1 cellular context compared by ENCODE assay signal in the genomic region with DNA sequence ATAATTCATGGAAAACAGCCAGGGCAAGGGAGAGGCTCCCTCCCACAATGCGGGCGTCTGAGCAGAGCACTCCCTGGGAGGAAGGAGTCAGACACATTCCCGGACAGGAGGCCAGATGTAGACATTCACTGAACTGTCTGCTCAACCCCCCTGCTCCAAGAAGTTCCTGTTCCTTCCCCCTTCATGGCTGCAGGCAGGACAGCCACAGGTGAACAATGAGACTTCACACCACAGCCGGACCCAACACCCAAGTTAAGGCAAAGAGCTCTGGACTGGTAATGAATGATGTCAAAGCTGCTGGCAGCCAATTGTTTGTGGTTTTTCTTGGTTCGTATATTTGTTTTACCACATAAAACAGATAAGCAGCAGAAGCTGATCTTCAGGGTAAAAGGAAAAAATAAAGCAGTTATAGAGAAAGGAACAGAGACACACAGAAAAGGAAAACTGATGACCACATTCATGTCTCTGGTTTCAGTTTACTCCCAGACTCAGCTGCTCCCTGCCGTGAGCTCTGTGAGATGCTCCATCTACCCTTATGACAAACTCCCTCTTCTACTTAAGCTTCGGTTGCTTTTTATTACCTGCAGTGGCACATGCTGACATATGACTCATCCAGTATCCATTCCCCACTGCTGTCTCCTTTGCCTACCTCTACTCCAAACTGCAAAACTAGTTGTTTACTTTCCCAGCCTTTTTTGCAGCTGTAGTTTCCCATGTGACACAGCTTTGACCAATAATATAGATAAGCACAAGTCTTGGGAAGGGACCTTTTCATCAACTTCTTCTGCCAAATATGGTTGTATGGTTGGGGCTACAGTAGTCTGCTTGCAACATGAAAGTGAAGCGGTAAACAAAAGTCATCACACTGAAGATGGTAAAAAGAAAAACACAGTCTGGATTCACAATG.
TF ChIP-seq lines count a peak whose summit lies in the region.

No MANE protein-coding gene starts in this region.

TF ChIP-seq in K562, 482 proteins besides CTCF, POLR2A, EP300 and RAD21:
- TF ChIP-seq PRMT5 (CRISPR knock-in tag; IDR thresholded peaks at IDR 0.05) (no peak), CCNT2 (IDR thresholded peaks at IDR 0.05; ENCODE audit: borderline replicate concordance, extremely low read depth, insufficient read length, low read depth, low read length) (no peak), ATF1 (CRISPR knock-in tag; IDR thresholded peaks at IDR 0.05) (no peak), ATF1 (tag; IDR thresholded peaks at IDR 0.05) (peak; percentile 55), JUNB (CRISPR knock-in tag; conservative IDR thresholded peaks at IDR 0.05) (no peak), SRSF3 (IDR thresholded peaks at IDR 0.05; ENCODE audit: insufficient read depth, low read length) (no peak), FOXA3 (CRISPR knock-in tag; conservative IDR thresholded peaks at IDR 0.05 in 1 of 2, IDR thresholded peaks at IDR 0.05 in 1 of 2) (peak in 1 of 2 experiments; percentile 69; a peak in 2 of 4 replicates), L3MBTL2 (IDR thresholded peaks at IDR 0.05) (0 out of 2 replicates have a peak, but pooled peaks have one; percentile 34), SMAD3 (CRISPR knock-in tag; conservative IDR thresholded peaks at IDR 0.05) (no peak), ZNF23 (CRISPR knock-in tag; IDR thresholded peaks at IDR 0.05) (no peak), ZSCAN32 (CRISPR knock-in tag; IDR thresholded peaks at IDR 0.05) (no peak), ZBTB7A (IDR thresholded peaks at IDR 0.05; ENCODE audit: borderline replicate concordance, control insufficient read depth, low read depth, low read length) (no peak), ZNF324 (CRISPR knock-in tag; IDR thresholded peaks at IDR 0.05) (no peak), FOXK2 (conservative IDR thresholded peaks at IDR 0.05 in 1 of 2, IDR thresholded peaks at IDR 0.05 in 1 of 2; ENCODE audit: low read depth in 2 of 2) (peak in 1 of 2 experiments; percentile 18; a peak in 1 of 4 replicates), DNMT1 (IDR thresholded peaks at IDR 0.05) (no peak), SRF (CRISPR knock-in tag; IDR thresholded peaks at IDR 0.05) (peak; percentile 39 to 67; a peak in 2 of 4 replicates), ZNF311 (CRISPR knock-in tag; IDR thresholded peaks at IDR 0.05) (no peak), ZKSCAN1 (IDR thresholded peaks at IDR 0.05; ENCODE audit: low read depth, low read length) (no peak), FOXJ2 (tag; IDR thresholded peaks at IDR 0.05) (0 out of 2 replicates have a peak, but pooled peaks have one; percentile 36), MCM3 (IDR thresholded peaks at IDR 0.05) (no peak), ZNF134 (CRISPR knock-in tag; conservative IDR thresholded peaks at IDR 0.05) (no peak), SAFB2 (IDR thresholded peaks at IDR 0.05; ENCODE audit: borderline replicate concordance, low read depth, low read length, severe bottlenecking) (no peak), JUND (IDR thresholded peaks at IDR 0.05; ENCODE audit: borderline replicate concordance, low read depth, low read length) (peak; percentile 40; the same call in 1 of the 2 replicates), JUND (tag; IDR thresholded peaks at IDR 0.05; ENCODE audit: borderline replicate concordance, low read depth, low read length) (peak; percentile 63; the same call in 2 of the 3 replicates), ZNF717 (CRISPR knock-in tag; IDR thresholded peaks at IDR 0.05) (no peak), ZNF253 (CRISPR knock-in tag; conservative IDR thresholded peaks at IDR 0.05) (no peak), MCM7 (IDR thresholded peaks at IDR 0.05) (no peak), FOSL1 (tag; conservative IDR thresholded peaks at IDR 0.05) (peak; percentile 87), RBFOX2 (IDR thresholded peaks at IDR 0.05; ENCODE audit: low read depth, low read length) (no peak)
- TF ChIP-seq, protein P1, sequence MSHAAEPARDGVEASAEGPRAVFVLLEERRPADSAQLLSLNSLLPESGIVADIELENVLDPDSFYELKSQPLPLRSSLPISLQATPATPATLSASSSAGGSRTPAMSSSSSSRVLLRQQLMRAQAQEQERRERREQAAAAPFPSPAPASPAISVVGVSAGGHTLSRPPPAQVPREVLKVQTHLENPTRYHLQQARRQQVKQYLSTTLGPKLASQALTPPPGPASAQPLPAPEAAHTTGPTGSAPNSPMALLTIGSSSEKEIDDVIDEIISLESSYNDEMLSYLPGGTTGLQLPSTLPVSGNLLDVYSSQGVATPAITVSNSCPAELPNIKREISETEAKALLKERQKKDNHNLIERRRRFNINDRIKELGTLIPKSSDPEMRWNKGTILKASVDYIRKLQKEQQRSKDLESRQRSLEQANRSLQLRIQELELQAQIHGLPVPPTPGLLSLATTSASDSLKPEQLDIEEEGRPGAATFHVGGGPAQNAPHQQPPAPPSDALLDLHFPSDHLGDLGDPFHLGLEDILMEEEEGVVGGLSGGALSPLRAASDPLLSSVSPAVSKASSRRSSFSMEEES (CRISPR knock-in tag; IDR thresholded peaks at IDR 0.05): no peak
- TF ChIP-seq, protein P2, sequence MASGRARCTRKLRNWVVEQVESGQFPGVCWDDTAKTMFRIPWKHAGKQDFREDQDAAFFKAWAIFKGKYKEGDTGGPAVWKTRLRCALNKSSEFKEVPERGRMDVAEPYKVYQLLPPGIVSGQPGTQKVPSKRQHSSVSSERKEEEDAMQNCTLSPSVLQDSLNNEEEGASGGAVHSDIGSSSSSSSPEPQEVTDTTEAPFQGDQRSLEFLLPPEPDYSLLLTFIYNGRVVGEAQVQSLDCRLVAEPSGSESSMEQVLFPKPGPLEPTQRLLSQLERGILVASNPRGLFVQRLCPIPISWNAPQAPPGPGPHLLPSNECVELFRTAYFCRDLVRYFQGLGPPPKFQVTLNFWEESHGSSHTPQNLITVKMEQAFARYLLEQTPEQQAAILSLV (tag; IDR thresholded peaks at IDR 0.05): no peak
- TF ChIP-seq, protein P3, sequence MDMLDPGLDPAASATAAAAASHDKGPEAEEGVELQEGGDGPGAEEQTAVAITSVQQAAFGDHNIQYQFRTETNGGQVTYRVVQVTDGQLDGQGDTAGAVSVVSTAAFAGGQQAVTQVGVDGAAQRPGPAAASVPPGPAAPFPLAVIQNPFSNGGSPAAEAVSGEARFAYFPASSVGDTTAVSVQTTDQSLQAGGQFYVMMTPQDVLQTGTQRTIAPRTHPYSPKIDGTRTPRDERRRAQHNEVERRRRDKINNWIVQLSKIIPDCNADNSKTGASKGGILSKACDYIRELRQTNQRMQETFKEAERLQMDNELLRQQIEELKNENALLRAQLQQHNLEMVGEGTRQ (CRISPR knock-in tag; IDR thresholded peaks at IDR 0.05): 0 out of 2 replicates have a peak, but pooled peaks have one; percentile 30
- TF ChIP-seq, protein P4, sequence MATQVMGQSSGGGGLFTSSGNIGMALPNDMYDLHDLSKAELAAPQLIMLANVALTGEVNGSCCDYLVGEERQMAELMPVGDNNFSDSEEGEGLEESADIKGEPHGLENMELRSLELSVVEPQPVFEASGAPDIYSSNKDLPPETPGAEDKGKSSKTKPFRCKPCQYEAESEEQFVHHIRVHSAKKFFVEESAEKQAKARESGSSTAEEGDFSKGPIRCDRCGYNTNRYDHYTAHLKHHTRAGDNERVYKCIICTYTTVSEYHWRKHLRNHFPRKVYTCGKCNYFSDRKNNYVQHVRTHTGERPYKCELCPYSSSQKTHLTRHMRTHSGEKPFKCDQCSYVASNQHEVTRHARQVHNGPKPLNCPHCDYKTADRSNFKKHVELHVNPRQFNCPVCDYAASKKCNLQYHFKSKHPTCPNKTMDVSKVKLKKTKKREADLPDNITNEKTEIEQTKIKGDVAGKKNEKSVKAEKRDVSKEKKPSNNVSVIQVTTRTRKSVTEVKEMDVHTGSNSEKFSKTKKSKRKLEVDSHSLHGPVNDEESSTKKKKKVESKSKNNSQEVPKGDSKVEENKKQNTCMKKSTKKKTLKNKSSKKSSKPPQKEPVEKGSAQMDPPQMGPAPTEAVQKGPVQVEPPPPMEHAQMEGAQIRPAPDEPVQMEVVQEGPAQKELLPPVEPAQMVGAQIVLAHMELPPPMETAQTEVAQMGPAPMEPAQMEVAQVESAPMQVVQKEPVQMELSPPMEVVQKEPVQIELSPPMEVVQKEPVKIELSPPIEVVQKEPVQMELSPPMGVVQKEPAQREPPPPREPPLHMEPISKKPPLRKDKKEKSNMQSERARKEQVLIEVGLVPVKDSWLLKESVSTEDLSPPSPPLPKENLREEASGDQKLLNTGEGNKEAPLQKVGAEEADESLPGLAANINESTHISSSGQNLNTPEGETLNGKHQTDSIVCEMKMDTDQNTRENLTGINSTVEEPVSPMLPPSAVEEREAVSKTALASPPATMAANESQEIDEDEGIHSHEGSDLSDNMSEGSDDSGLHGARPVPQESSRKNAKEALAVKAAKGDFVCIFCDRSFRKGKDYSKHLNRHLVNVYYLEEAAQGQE (CRISPR knock-in tag; IDR thresholded peaks at IDR 0.05; ENCODE audit: low read depth): no peak
- TF ChIP-seq, protein P5, sequence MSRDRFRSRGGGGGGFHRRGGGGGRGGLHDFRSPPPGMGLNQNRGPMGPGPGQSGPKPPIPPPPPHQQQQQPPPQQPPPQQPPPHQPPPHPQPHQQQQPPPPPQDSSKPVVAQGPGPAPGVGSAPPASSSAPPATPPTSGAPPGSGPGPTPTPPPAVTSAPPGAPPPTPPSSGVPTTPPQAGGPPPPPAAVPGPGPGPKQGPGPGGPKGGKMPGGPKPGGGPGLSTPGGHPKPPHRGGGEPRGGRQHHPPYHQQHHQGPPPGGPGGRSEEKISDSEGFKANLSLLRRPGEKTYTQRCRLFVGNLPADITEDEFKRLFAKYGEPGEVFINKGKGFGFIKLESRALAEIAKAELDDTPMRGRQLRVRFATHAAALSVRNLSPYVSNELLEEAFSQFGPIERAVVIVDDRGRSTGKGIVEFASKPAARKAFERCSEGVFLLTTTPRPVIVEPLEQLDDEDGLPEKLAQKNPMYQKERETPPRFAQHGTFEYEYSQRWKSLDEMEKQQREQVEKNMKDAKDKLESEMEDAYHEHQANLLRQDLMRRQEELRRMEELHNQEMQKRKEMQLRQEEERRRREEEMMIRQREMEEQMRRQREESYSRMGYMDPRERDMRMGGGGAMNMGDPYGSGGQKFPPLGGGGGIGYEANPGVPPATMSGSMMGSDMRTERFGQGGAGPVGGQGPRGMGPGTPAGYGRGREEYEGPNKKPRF (IDR thresholded peaks at IDR 0.05; ENCODE audit: low read depth, low read length): no peak
- TF ChIP-seq, protein P6, sequence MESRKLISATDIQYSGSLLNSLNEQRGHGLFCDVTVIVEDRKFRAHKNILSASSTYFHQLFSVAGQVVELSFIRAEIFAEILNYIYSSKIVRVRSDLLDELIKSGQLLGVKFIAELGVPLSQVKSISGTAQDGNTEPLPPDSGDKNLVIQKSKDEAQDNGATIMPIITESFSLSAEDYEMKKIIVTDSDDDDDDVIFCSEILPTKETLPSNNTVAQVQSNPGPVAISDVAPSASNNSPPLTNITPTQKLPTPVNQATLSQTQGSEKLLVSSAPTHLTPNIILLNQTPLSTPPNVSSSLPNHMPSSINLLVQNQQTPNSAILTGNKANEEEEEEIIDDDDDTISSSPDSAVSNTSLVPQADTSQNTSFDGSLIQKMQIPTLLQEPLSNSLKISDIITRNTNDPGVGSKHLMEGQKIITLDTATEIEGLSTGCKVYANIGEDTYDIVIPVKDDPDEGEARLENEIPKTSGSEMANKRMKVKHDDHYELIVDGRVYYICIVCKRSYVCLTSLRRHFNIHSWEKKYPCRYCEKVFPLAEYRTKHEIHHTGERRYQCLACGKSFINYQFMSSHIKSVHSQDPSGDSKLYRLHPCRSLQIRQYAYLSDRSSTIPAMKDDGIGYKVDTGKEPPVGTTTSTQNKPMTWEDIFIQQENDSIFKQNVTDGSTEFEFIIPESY (CRISPR knock-in tag; IDR thresholded peaks at IDR 0.05): no peak
- TF ChIP-seq, protein P7, sequence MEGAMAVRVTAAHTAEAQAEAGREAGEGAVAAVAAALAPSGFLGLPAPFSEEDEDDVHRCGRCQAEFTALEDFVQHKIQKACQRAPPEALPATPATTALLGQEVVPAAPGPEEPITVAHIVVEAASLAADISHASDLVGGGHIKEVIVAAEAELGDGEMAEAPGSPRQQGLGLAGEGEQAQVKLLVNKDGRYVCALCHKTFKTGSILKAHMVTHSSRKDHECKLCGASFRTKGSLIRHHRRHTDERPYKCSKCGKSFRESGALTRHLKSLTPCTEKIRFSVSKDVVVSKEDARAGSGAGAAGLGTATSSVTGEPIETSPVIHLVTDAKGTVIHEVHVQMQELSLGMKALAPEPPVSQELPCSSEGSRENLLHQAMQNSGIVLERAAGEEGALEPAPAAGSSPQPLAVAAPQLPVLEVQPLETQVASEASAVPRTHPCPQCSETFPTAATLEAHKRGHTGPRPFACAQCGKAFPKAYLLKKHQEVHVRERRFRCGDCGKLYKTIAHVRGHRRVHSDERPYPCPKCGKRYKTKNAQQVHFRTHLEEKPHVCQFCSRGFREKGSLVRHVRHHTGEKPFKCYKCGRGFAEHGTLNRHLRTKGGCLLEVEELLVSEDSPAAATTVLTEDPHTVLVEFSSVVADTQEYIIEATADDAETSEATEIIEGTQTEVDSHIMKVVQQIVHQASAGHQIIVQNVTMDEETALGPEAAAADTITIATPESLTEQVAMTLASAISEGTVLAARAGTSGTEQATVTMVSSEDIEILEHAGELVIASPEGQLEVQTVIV (CRISPR knock-in tag; IDR thresholded peaks at IDR 0.05; ENCODE audit: borderline replicate concordance): no peak
